1 cellular context compared by ENCODE assay signal in genomic region chr17:68381076-68381900, GRCh38.
TF ChIP-seq lines count a peak whose summit lies in the region.

No MANE protein-coding gene starts in this region.

TF ChIP-seq in GM23338, 12 proteins besides CTCF, POLR2A, EP300 and RAD21 (continued from another document):
- no peak for TF ChIP-seq ZNF462 (CRISPR knock-in tag; IDR thresholded peaks at IDR 0.05)
- no peak for TF ChIP-seq ETS1 (IDR thresholded peaks at IDR 0.05)
- no peak for TF ChIP-seq ZNF331 (CRISPR knock-in tag; IDR thresholded peaks at IDR 0.05; ENCODE audit: low read depth)
- TF ChIP-seq ZNF114 (CRISPR knock-in tag; IDR thresholded peaks at IDR 0.05): no peak
- TF ChIP-seq POLR2AphosphoS5 (IDR thresholded peaks at IDR 0.05; ENCODE audit: low read depth): no peak
- no peak for TF ChIP-seq EZH2phosphoT487 (IDR thresholded peaks at IDR 0.05; ENCODE audit: unreplicated experiment)
- no peak for TF ChIP-seq STAT1 (IDR thresholded peaks at IDR 0.05; ENCODE audit: unreplicated experiment)
